Comparison of ENCODE assay signal across 8 cellular contexts in genomic region chr4:158809611-158810486, GRCh38. TPM values are rescaled to one million over a fixed set of nuclear protein-coding genes. Genes with fewer than 3 reads are reported as not detected.
DNase-seq lines count a peak whose midpoint lies in the region; ATAC-seq and TF ChIP-seq lines count a peak whose summit lies in the region.

No MANE protein-coding gene starts in this region.

- CTCF ChIA-PET in CD8-positive, alpha-beta memory T cell (lab: Charles Lee), result no interaction called here

- peak overlapping the region in 6 of 7 donors; percentile 10 to 63 (median 36) for H3K4me3 Mint-ChIP-seq in CD8-positive, alpha-beta memory T cell

- POLR2A ChIA-PET in CD8-positive, alpha-beta memory T cell (lab: Charles Lee), result no interaction called here

- peak overlapping the region; percentile 41 for H3K4me2 ChIP-seq in fibroblast of lung (ENCODE audit: extremely low read depth, insufficient read depth, low read length)

- no peaks in the 10 kb centered on the region for H4K20me1 ChIP-seq in fibroblast of lung (ENCODE audit: control insufficient read depth, extremely low read depth, insufficient read depth, low read length)

- no peaks in the 10 kb centered on the region for H3K9me3 ChIP-seq in CD8-positive, alpha-beta memory T cell (ENCODE audit: low read length)
- H3K9me3 ChIP-seq in SK-N-MC (ENCODE audit: low read depth, low read length) (no peaks in the 10 kb centered on the region), fibroblast of lung (ENCODE audit: control insufficient read depth, insufficient read depth, low read depth, low read length) (no peaks in the 10 kb centered on the region), psoas muscle (no peaks in the 10 kb centered on the region)

- no peak overlapping the region for H3K4me3 ChIP-seq in CD8-positive, alpha-beta memory T cell (ENCODE audit: low read length)
- H3K4me3 ChIP-seq in SK-N-MC, result 0 out of 2 replicates have a peak overlapping the region, but pooled peaks have one; percentile 26
- no peak overlapping the region for H3K4me3 ChIP-seq in fibroblast of lung (replicated peaks in 1 of 4; ENCODE audit: control extremely low read depth in 1 of 4, insufficient read depth in 1 of 4, low read depth in 3 of 4, low read length in 4 of 4)
- peak overlapping the region; percentile 17 for H3K4me3 ChIP-seq in psoas muscle

- no peak for TF ChIP-seq CTCF in fibroblast of lung (conservative IDR thresholded peaks at IDR 0.05 in 1 of 2, IDR thresholded peaks at IDR 0.05 in 1 of 2; ENCODE audit: low read depth in 1 of 2, low read length in 2 of 2)
- TF ChIP-seq CTCF in psoas muscle (IDR thresholded peaks at IDR 0.05), result no peak

- H3K4me1 Mint-ChIP-seq in CD8-positive, alpha-beta memory T cell, result peaks cover 24 to 34% (median 26%) of the 10 kb centered on the region in 3 donors

- peaks cover 11% of the 10 kb centered on the region for H3K79me2 ChIP-seq in fibroblast of lung (ENCODE audit: control insufficient read depth, insufficient read depth, low read length)

- no peak overlapping the region for H2AFZ ChIP-seq in fibroblast of lung (ENCODE audit: low read length)

- no peak overlapping the region for H3K9ac ChIP-seq in SK-N-MC (ENCODE audit: insufficient read length)
- no peak overlapping the region for H3K9ac ChIP-seq in fibroblast of lung (ENCODE audit: insufficient read depth, low read length)

- H3K36me3 ChIP-seq in CD8-positive, alpha-beta memory T cell (ENCODE audit: insufficient read depth, low read length), result no peaks in the 10 kb centered on the region
- H3K36me3 ChIP-seq in SK-N-MC (ENCODE audit: insufficient read depth, low read length) (no peaks in the 10 kb centered on the region), fibroblast of lung (ENCODE audit: control insufficient read depth, insufficient read depth, low read length) (no peaks in the 10 kb centered on the region), psoas muscle (ENCODE audit: insufficient read depth in 1 of 2, low read depth in 1 of 2) (no peaks in the 10 kb centered on the region)

- H3K27me3 ChIP-seq in CD8-positive, alpha-beta memory T cell (ENCODE audit: insufficient read depth, low read length, poor library complexity, severe bottlenecking), result no peaks in the 10 kb centered on the region
- H3K27me3 ChIP-seq in fibroblast of lung (ENCODE audit: control insufficient read depth, insufficient read depth, low read length), result no peaks in the 10 kb centered on the region
- H3K27me3 ChIP-seq in psoas muscle (ENCODE audit: insufficient read depth in 3 of 3, low read length in 2 of 3), result no peaks in the 10 kb centered on the region

- DNase-seq in CD8-positive, alpha-beta memory T cell, result peak in 2 of 5 donors; percentile 8 to 41
- DNase-seq in GM19238 (ENCODE audit: insufficient read length, low spot score), result peak; percentile 23
- no peak for DNase-seq in SK-N-MC (ENCODE audit: low read depth, low spot score)
- peak; percentile 58 to 99 for DNase-seq in fibroblast of lung (ENCODE audit: low read depth in 2 of 2)
- DNase-seq in psoas muscle, result no peak
- DNase-seq in anterior cingulate cortex (lab: John Stamatoyannopoulos, UW), result no peak
- DNase-seq in DMS 273 (lab: John Stamatoyannopoulos, UW; ENCODE audit: unreplicated experiment), result no peak

- ATAC-seq in HG03139 (IDR thresholded peaks at IDR 0.05; ENCODE audit: unreplicated experiment) (peak; percentile 80), psoas muscle (peak; percentile 74 to 83 (median 78))

- no peaks in the 10 kb centered on the region for H3K36me3 Mint-ChIP-seq in CD8-positive, alpha-beta memory T cell

- H3K27me3 Mint-ChIP-seq in CD8-positive, alpha-beta memory T cell, result no peaks in the 10 kb centered on the region

- WGBS in psoas muscle, 3 donors, result 12 to 20% (median 18%) methylated on average over 6 of the region's 6 CpGs

- no peaks in the 10 kb centered on the region for H3K9me3 Mint-ChIP-seq in CD8-positive, alpha-beta memory T cell

- peaks cover 25% of the 10 kb centered on the region for H3K4me1 ChIP-seq in CD8-positive, alpha-beta memory T cell (ENCODE audit: insufficient read depth, low read length)
- H3K4me1 ChIP-seq in fibroblast of lung (ENCODE audit: control insufficient read depth, extremely low read depth, insufficient read depth, low read length) (peaks cover 2% of the 10 kb centered on the region), psoas muscle (peaks cover 82% of the 10 kb centered on the region)

- intact Hi-C loops in psoas muscle (cut with DNase I), result loop anchor here (2.0 to 5.0 kb wide), 2 partner anchors 33 to 37 kb away; no protein-coding TSS in a partner anchor

- no peak overlapping the region for H3K27ac ChIP-seq in CD8-positive, alpha-beta memory T cell (ENCODE audit: low read depth, low read length)
- no peak overlapping the region for H3K27ac ChIP-seq in SK-N-MC
- H3K27ac ChIP-seq in fibroblast of lung (ENCODE audit: insufficient read depth, low read length), result peak overlapping the region; percentile 43
- H3K27ac ChIP-seq in psoas muscle, result peak overlapping the region; percentile 90

- peak overlapping the region in 6 of 8 donors; percentile 12 to 83 (median 51) for H3K27ac Mint-ChIP-seq in CD8-positive, alpha-beta memory T cell

RNA-seq across cellular contexts. Expression of gene FNIP2, which starts 41.0 kb away (rescaled TPM):
- total RNA-seq in CD8-positive, alpha-beta memory T cell, result 10 to 100 TPM; 11.7 to 13.3 TPM
- 5.1 TPM for polyA plus RNA-seq in CD8-positive, alpha-beta memory T cell
- total RNA-seq in fibroblast of lung (16.7 and 36.8 TPM in 2 replicates), psoas muscle (10 to 100 TPM; 31.5 to 92.1 (median 53.4) TPM)
- polyA plus RNA-seq in fibroblast of lung (11.7 and 16.9 TPM in 2 replicates), psoas muscle (10 to 100 TPM; 15.6 to 33.3 (median 19.1) TPM)
- polyA plus RNA-seq in fibroblast of lung (2012), result 7.2 and 10.8 TPM in 2 replicates
- polyA minus RNA-seq in fibroblast of lung (ENCODE audit: low replicate concordance), result 12.1 and 14.5 TPM in 2 replicates

Comparison
In these comparisons a context has a peak if more than half of its experiments do, and no peak if none do; other contexts are left out.
1. DNase-seq: peak in GM19238 (single experiment) and fibroblast of lung (2 of 2); none in SK-N-MC (single experiment), psoas muscle (0 of 2), anterior cingulate cortex (0 of 58) and DMS 273 (single experiment).
2. H3K27ac ChIP-seq: peak in fibroblast of lung (single experiment) and psoas muscle (single experiment); none in CD8-positive, alpha-beta memory T cell (single experiment) and SK-N-MC (single experiment).
3. H3K4me3 ChIP-seq: peak in SK-N-MC (single experiment) and psoas muscle (single experiment); none in CD8-positive, alpha-beta memory T cell (single experiment) and fibroblast of lung (0 of 4).